In genomic region chr6:37114612-37115011, GRCh38 we compare ENCODE assay signal across 1 cellular context.
TF ChIP-seq lines count a peak whose summit lies in the region.

No MANE protein-coding gene starts in this region.

TF ChIP-seq in GM23338, 12 proteins besides CTCF, POLR2A, EP300 and RAD21 (continued from another document):
- TF ChIP-seq ZNF462 (CRISPR knock-in tag; IDR thresholded peaks at IDR 0.05) (no peak), ZNF331 (CRISPR knock-in tag; IDR thresholded peaks at IDR 0.05; ENCODE audit: low read depth) (no peak), EZH2phosphoT487 (IDR thresholded peaks at IDR 0.05; ENCODE audit: unreplicated experiment) (no peak), JUNB (IDR thresholded peaks at IDR 0.05; ENCODE audit: unreplicated experiment) (no peak), POLR2AphosphoS5 (IDR thresholded peaks at IDR 0.05; ENCODE audit: low read depth) (no peak), ETS1 (IDR thresholded peaks at IDR 0.05) (no peak), REST (IDR thresholded peaks at IDR 0.05; ENCODE audit: unreplicated experiment) (no peak), NANOG (IDR thresholded peaks at IDR 0.05; ENCODE audit: borderline replicate concordance) (no peak), ZNF114 (CRISPR knock-in tag; IDR thresholded peaks at IDR 0.05) (no peak), EZH2 (IDR thresholded peaks at IDR 0.05; ENCODE audit: low read depth, unreplicated experiment) (no peak)
TF ChIP-seq in GM23338: peak in this region for 0.
